In the genomic region with DNA sequence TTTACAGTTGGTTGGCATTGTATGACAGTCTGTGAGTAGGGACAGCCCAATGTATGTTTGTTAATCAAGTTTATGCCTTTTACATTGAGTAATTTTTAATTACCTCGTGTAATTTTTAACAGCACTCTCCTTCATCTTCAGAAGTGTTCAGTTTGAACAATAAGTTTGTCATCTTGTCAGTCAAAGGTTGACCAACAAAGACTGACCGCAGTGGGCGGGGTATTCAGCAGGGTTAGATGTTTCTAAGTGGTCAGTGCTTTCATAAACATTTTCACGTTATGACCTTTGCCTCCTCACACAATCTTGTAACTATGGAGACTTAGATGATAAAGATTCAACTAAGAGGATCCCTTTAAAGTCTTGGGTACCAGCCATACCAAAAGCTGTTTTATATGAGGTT, we compare ENCODE assay signal across 1 cellular context.
TF ChIP-seq lines count a peak whose summit lies in the region.

No MANE protein-coding gene starts in this region.

TF ChIP-seq in A549, 52 proteins besides CTCF, POLR2A, EP300 and RAD21 (continued from another document):
- TF ChIP-seq, protein P1, sequence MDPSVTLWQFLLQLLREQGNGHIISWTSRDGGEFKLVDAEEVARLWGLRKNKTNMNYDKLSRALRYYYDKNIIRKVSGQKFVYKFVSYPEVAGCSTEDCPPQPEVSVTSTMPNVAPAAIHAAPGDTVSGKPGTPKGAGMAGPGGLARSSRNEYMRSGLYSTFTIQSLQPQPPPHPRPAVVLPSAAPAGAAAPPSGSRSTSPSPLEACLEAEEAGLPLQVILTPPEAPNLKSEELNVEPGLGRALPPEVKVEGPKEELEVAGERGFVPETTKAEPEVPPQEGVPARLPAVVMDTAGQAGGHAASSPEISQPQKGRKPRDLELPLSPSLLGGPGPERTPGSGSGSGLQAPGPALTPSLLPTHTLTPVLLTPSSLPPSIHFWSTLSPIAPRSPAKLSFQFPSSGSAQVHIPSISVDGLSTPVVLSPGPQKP (IDR thresholded peaks at IDR 0.05; ENCODE audit: low read depth, low read length), result no peak
